Comparison of ENCODE assay signal across 1 cellular context in genomic region chr5:173331956-173332479, GRCh38.
A peak's percentile ranks its signal among the peaks of the same experiment; 100 is the strongest.
TF ChIP-seq lines count a peak whose summit lies in the region.

No MANE protein-coding gene starts in this region.

TF ChIP-seq in IMR-90, 13 proteins besides CTCF, POLR2A, EP300 and RAD21 (continued from another document):
- TF ChIP-seq CHD1 (IDR thresholded peaks at IDR 0.05; ENCODE audit: low read depth, low read length) (no peak), BHLHE40 (IDR thresholded peaks at IDR 0.05; ENCODE audit: low read depth, low read length) (peak; percentile 79), NFE2L2 (IDR thresholded peaks at IDR 0.05; ENCODE audit: low read depth, low read length) (no peak), RCOR1 (IDR thresholded peaks at IDR 0.05; ENCODE audit: insufficient replicate concordance, low read length) (no peak), USF2 (IDR thresholded peaks at IDR 0.05; ENCODE audit: low read depth, low read length) (peak; percentile 80), FOS (IDR thresholded peaks at IDR 0.05; ENCODE audit: low read depth, low read length) (no peak)
